In the genomic region with DNA sequence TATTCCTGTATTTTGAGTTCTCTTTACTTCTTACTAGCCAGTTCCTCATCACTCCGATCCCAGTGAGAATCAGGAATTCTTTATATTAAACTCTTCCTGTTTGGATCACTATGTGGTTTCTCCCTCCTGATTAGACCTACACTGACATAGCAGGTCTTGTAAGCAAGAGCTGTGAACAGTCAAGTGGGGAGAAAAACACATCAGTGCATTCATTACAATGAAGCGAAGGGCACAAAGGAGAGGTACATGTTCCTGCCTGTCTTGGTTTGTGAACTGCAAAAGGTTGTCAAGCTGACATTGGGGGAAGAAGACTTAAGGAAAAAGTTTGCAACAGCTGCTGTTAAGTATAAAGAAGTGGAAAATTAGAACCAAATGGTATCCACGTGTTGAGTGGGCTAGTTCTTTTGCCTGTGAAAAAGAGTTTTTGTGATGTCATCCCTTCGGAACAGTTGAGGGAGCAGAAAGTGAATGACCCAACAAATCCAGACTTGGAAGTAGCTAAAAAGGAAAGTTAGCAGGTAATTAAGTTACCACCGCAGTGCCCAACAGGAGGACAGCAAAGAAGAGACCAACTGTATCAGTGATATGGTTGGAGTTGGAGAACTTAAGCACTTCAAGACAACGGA, we compare ENCODE assay signal across 16 cellular contexts.
"Had no signal": no experiment of that assay in that cellular context is flagged by ENCODE, and none has a peak within 500 bp of the region (broad histone marks: within the 10 kb centered on the region; RNA-seq: fewer than 3 reads in every experiment).

No MANE protein-coding gene starts in this region.

- H3K4me1 ChIP-seq: neural progenitor cell, pancreas, tibial nerve had no signal

- DNase-seq: activated CD4-positive, alpha-beta T cell treated with anti-CD3 and anti-CD28 coated beads for 4 hours; activated CD8-positive, alpha-beta memory T cell treated with anti-CD3 and anti-CD28 coated beads, Interleukin-2, amount 50 U/mL, for 48 hours; activated CD8-positive, alpha-beta T cell treated with anti-CD3 and anti-CD28 coated beads, Interleukin-2, amount 10 ng/mL, durations not matched to agents 7 days and 5 days; activated naive CD4-positive, alpha-beta T cell treated with anti-CD3 and anti-CD28 coated beads, Interleukin-2, amount 50 U/mL, for 16 hours; amygdala; cerebellar nuclear complex; left lung; pancreas; stimulated activated CD4-positive, alpha-beta T cell treated with anti-CD3 and anti-CD28 coated beads, Interleukin-15, amount 100 ng/mL, for 24 hours; stimulated activated CD4-positive, alpha-beta T cell treated with anti-CD3 and anti-CD28 coated beads, Interleukin-4, amount 100 ng/mL, for 24 hours; SW 1271 had no signal

- H3K27ac ChIP-seq: left lung, neural progenitor cell, pancreas, SJSA1, VCaP had no signal

- H3K4me1 Mint-ChIP-seq: brain, neural progenitor cell had no signal

- H3K27me3 Mint-ChIP-seq: brain had no signal

- H3K27ac Mint-ChIP-seq: activated CD8-positive, alpha-beta T cell treated with anti-CD3 and anti-CD28 coated beads, Interleukin-2, amount 10 ng/mL, durations not matched to agents 7 days and 5 days; brain; neural progenitor cell had no signal

- H3K4me3 Mint-ChIP-seq: activated CD8-positive, alpha-beta T cell treated with anti-CD3 and anti-CD28 coated beads, Interleukin-2, amount 10 ng/mL, durations not matched to agents 7 days and 5 days; brain; neural progenitor cell had no signal

- H3K4me3 ChIP-seq: left lung, neural progenitor cell, pancreas, SJSA1, tibial nerve had no signal

- H3K9me3 ChIP-seq: left lung, pancreas, SJSA1, tibial nerve had no signal

- H3K27me3 ChIP-seq: left lung, neural progenitor cell, pancreas, SJSA1, tibial nerve had no signal

- ATAC-seq: activated CD8-positive, alpha-beta T cell treated with anti-CD3 and anti-CD28 coated beads, Interleukin-2, amount 10 ng/mL, durations not matched to agents 7 days and 5 days; left lung; pancreas had no signal
